ENCODE assay signal across 28 cellular contexts in the genomic region with DNA sequence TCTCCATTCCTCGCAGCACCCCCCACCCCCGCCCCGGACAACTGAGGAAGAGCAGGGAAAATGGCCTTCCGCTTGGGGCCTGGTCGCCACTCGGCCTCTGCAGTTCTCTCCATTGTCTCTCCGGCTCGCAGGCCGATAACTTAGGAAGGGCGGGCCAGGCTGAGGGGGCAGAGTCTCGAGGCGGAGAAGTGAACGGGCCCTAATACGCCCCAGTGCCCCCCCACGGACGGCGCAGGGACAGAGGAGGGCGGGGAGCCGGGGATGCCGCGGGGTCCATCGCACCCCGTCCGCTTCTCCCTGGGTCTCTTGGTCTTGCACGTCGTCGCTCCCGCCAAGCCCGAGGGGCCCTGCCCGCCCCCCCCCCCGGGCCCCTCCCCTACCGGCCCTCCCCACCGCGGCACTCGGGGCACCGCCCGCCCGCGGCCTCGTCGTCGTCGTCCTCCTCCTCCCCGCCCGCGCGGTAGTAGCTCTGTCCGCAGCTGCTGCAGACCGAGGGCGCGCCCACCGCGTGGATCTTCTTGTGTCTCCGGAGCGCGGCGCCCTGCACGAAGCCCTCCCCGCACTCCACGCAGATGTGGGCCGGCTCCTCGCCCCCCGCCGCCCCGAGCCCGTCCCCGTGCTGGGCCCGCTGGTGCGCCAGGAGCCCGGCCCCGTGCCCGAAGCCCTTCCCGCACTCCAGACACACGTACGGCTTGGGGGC.
"Had no signal": no experiment of that assay in that cellular context is flagged by ENCODE, and none has a peak within 500 bp of the region (broad histone marks: within the 10 kb centered on the region; RNA-seq: fewer than 3 reads in every experiment).

No MANE protein-coding gene starts in this region.

- ATAC-seq: esophagus mucosa; left lobe of liver; sciatic nerve; stimulated activated effector memory CD8-positive, alpha-beta T cell treated with anti-CD3 and anti-CD28 coated beads, Interleukin-12 subunit alpha, Interleukin-12 subunit beta, amount 100 ng/mL, for 72 hours; T-helper 17 cell had no signal

- DNase-seq: activated CD4-positive, alpha-beta memory T cell treated with anti-CD3 and anti-CD28 coated beads for 36 hours; activated CD4-positive, alpha-beta T cell treated with anti-CD3 and anti-CD28 coated beads, Interleukin-2, amount 10 ng/mL, durations not matched to agents 24 days and 14 days; activated CD4-positive, CD25-positive, alpha-beta regulatory T cell treated with anti-CD3 and anti-CD28 coated beads, Interleukin-2, amount 50 U/mL, for 72 hours; activated CD8-positive, alpha-beta memory T cell treated with anti-CD3 and anti-CD28 coated beads, Interleukin-2, amount 50 U/mL, for 4 hours; activated gamma-delta T cell treated with Interleukin-2 at 50 U/mL for 16 hours; activated naive CD4-positive, alpha-beta T cell treated with anti-CD3 and anti-CD28 coated beads, Interleukin-2, amount 50 U/mL, for 16 hours; activated T-cell treated with anti-CD3 and anti-CD28 coated beads, Interleukin-2, amount 50 U/mL, for 24 hours; amniotic stem cell; brain microvascular endothelial cell; caudate nucleus; foreskin fibroblast; head of caudate nucleus; mesendoderm; stimulated activated CD4-positive, alpha-beta T cell treated with anti-CD3 and anti-CD28 coated beads, Interleukin-4, amount 100 ng/mL, for 24 hours; T-helper 17 cell; T1000; WERI-Rb-1 had no signal

- H3K9me3 ChIP-seq: neutrophil, ovary, suprapubic skin, tibial nerve had no signal

- H3K27me3 ChIP-seq: brain microvascular endothelial cell, ovary, suprapubic skin, tibial nerve had no signal

- H3K4me3 ChIP-seq: lung, ovary, skin epidermis, suprapubic skin, tibial nerve had no signal

- H3K27ac ChIP-seq: brain microvascular endothelial cell, neutrophil, ovary, skin epidermis, suprapubic skin, tibial nerve, WERI-Rb-1 had no signal

- FAIRE-seq: astrocyte had no signal

- H3K36me3 ChIP-seq: ovary had no signal
